In the genomic region with DNA sequence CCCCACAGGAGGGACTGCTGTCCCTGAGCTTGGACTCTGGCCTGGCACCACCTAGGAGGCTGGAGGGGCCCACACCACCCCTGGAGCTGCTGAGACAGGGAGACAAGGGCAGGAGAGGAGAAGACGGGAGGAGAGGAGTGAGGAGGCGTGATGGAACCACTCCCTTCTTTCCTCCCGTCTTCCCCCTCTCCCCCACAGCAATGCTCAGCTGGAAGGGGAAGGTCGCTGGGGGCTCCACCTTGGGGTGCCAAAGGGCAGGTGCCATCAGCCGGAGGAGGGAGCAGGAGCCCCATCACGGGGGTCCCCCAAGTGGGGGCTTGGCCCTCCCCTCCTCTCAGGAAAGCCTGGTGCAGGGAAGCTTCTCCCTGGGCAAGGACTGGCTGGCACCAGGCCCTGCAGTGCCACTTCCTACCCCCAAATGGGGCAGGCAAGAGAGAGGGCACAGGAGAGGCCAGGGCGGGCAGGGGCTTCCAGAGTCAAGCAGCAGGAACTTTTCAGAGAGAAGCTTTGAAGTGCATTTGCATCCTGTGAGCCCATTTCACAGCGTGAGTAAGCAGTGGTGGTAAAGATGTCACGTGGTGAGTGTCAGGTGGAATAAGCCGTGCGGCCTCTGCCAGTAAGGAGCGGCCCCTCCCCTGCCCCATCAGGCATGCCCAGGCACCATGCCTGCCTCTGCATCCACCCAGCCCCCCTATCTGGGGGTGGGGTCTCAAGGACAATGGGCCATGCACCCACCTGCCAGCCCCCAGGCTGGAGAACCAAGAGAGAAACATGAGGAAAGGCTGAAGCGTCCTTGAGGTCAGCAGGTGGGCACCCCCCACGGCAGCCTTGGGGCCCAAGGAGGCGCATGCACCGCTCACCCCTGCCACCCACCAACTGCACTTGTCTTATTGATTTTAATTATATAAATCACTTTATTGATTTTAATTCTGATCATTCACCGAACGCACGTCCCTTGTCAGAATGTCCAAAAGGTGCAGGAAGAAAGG, we compare ENCODE assay signal across 1 cellular context.
TF ChIP-seq lines count a peak whose summit lies in the region.

No MANE protein-coding gene starts in this region.

TF ChIP-seq in HepG2, 621 proteins besides CTCF, POLR2A, EP300 and RAD21 (continued from another document and continues in another):
- TF ChIP-seq, protein P1, sequence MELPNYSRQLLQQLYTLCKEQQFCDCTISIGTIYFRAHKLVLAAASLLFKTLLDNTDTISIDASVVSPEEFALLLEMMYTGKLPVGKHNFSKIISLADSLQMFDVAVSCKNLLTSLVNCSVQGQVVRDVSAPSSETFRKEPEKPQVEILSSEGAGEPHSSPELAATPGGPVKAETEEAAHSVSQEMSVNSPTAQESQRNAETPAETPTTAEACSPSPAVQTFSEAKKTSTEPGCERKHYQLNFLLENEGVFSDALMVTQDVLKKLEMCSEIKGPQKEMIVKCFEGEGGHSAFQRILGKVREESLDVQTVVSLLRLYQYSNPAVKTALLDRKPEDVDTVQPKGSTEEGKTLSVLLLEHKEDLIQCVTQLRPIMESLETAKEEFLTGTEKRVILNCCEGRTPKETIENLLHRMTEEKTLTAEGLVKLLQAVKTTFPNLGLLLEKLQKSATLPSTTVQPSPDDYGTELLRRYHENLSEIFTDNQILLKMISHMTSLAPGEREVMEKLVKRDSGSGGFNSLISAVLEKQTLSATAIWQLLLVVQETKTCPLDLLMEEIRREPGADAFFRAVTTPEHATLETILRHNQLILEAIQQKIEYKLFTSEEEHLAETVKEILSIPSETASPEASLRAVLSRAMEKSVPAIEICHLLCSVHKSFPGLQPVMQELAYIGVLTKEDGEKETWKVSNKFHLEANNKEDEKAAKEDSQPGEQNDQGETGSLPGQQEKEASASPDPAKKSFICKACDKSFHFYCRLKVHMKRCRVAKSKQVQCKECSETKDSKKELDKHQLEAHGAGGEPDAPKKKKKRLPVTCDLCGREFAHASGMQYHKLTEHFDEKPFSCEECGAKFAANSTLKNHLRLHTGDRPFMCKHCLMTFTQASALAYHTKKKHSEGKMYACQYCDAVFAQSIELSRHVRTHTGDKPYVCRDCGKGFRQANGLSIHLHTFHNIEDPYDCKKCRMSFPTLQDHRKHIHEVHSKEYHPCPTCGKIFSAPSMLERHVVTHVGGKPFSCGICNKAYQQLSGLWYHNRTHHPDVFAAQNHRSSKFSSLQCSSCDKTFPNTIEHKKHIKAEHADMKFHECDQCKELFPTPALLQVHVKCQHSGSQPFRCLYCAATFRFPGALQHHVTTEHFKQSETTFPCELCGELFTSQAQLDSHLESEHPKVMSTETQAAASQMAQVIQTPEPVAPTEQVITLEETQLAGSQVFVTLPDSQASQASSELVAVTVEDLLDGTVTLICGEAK (IDR thresholded peaks at IDR 0.05), result no peak
- TF ChIP-seq, protein P1 (CRISPR knock-in tag; IDR thresholded peaks at IDR 0.05), result no peak; the same call in 1 of the 2 replicates
- no peak for TF ChIP-seq SNAI1 (CRISPR knock-in tag; IDR thresholded peaks at IDR 0.05; ENCODE audit: borderline replicate concordance)
- no peak for TF ChIP-seq ZNF101 (CRISPR knock-in tag; IDR thresholded peaks at IDR 0.05; ENCODE audit: borderline replicate concordance, low read depth)
- no peak for TF ChIP-seq RFX5 (IDR thresholded peaks at IDR 0.05; ENCODE audit: low read depth, low read length)
- TF ChIP-seq NFIB (CRISPR knock-in tag; IDR thresholded peaks at IDR 0.05; ENCODE audit: borderline replicate concordance), result no peak
- TF ChIP-seq USF2 (IDR thresholded peaks at IDR 0.05; ENCODE audit: low read depth, low read length), result no peak
- TF ChIP-seq USF2 (CRISPR knock-in tag; IDR thresholded peaks at IDR 0.05; ENCODE audit: borderline replicate concordance), result no peak
- 0 out of 2 replicates have a peak, but pooled peaks have one; percentile 19 for TF ChIP-seq ESRRA (CRISPR knock-in tag; IDR thresholded peaks at IDR 0.05; ENCODE audit: low read depth)
- TF ChIP-seq SRF (IDR thresholded peaks at IDR 0.05; ENCODE audit: low read depth, low read length), result no peak
- no peak for TF ChIP-seq ZNF251 (CRISPR knock-in tag; IDR thresholded peaks at IDR 0.05)
- no peak for TF ChIP-seq E2F5 (CRISPR knock-in tag; conservative IDR thresholded peaks at IDR 0.05)
- no peak for TF ChIP-seq ZNF367 (CRISPR knock-in tag; IDR thresholded peaks at IDR 0.05; ENCODE audit: borderline replicate concordance)
- TF ChIP-seq MXD4 (CRISPR knock-in tag; IDR thresholded peaks at IDR 0.05), result peak; percentile 27; the same call in 1 of the 2 replicates
- TF ChIP-seq SRSF1 (optimal IDR thresholded peaks at IDR 0.05; ENCODE audit: low read depth, low read length), result no peak
- no peak; the same call in 1 of the 2 replicates for TF ChIP-seq ZNF589 (CRISPR knock-in tag; conservative IDR thresholded peaks at IDR 0.05)
- TF ChIP-seq, protein P2, sequence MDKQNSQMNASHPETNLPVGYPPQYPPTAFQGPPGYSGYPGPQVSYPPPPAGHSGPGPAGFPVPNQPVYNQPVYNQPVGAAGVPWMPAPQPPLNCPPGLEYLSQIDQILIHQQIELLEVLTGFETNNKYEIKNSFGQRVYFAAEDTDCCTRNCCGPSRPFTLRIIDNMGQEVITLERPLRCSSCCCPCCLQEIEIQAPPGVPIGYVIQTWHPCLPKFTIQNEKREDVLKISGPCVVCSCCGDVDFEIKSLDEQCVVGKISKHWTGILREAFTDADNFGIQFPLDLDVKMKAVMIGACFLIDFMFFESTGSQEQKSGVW (CRISPR knock-in tag; IDR thresholded peaks at IDR 0.05; ENCODE audit: borderline replicate concordance), result no peak
- TF ChIP-seq, protein P3, sequence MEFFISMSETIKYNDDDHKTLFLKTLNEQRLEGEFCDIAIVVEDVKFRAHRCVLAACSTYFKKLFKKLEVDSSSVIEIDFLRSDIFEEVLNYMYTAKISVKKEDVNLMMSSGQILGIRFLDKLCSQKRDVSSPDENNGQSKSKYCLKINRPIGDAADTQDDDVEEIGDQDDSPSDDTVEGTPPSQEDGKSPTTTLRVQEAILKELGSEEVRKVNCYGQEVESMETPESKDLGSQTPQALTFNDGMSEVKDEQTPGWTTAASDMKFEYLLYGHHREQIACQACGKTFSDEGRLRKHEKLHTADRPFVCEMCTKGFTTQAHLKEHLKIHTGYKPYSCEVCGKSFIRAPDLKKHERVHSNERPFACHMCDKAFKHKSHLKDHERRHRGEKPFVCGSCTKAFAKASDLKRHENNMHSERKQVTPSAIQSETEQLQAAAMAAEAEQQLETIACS (CRISPR knock-in tag; IDR thresholded peaks at IDR 0.05), result no peak
- TF ChIP-seq, protein P4, sequence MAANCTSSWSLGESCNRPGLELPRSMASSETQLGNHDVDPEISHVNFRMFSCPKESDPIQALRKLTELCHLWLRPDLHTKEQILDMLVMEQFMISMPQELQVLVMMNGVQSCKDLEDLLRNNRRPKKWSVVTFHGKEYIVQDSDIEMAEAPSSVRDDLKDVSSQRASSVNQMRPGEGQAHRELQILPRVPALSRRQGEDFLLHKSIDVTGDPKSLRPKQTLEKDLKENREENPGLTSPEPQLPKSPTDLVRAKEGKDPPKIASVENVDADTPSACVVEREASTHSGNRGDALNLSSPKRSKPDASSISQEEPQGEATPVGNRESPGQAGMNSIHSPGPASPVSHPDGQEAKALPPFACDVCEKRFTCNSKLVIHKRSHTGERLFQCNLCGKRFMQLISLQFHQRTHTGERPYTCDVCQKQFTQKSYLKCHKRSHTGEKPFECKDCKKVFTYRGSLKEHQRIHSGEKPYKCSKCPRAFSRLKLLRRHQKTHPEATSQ (CRISPR knock-in tag; IDR thresholded peaks at IDR 0.05; ENCODE audit: borderline replicate concordance), result no peak
- TF ChIP-seq PAF1 (CRISPR knock-in tag; IDR thresholded peaks at IDR 0.05), result no peak; the same call in 1 of the 2 replicates
- TF ChIP-seq KAT2B (IDR thresholded peaks at IDR 0.05; ENCODE audit: borderline replicate concordance, low read depth, low read length), result no peak
- TF ChIP-seq HNRNPL (IDR thresholded peaks at IDR 0.05; ENCODE audit: low read depth, low read length), result peak; percentile 85
- TF ChIP-seq HDAC2 (CRISPR knock-in tag; IDR thresholded peaks at IDR 0.05), result no peak
- TF ChIP-seq ZC3H13 (CRISPR knock-in tag; IDR thresholded peaks at IDR 0.05), result no peak
- TF ChIP-seq, protein P5, sequence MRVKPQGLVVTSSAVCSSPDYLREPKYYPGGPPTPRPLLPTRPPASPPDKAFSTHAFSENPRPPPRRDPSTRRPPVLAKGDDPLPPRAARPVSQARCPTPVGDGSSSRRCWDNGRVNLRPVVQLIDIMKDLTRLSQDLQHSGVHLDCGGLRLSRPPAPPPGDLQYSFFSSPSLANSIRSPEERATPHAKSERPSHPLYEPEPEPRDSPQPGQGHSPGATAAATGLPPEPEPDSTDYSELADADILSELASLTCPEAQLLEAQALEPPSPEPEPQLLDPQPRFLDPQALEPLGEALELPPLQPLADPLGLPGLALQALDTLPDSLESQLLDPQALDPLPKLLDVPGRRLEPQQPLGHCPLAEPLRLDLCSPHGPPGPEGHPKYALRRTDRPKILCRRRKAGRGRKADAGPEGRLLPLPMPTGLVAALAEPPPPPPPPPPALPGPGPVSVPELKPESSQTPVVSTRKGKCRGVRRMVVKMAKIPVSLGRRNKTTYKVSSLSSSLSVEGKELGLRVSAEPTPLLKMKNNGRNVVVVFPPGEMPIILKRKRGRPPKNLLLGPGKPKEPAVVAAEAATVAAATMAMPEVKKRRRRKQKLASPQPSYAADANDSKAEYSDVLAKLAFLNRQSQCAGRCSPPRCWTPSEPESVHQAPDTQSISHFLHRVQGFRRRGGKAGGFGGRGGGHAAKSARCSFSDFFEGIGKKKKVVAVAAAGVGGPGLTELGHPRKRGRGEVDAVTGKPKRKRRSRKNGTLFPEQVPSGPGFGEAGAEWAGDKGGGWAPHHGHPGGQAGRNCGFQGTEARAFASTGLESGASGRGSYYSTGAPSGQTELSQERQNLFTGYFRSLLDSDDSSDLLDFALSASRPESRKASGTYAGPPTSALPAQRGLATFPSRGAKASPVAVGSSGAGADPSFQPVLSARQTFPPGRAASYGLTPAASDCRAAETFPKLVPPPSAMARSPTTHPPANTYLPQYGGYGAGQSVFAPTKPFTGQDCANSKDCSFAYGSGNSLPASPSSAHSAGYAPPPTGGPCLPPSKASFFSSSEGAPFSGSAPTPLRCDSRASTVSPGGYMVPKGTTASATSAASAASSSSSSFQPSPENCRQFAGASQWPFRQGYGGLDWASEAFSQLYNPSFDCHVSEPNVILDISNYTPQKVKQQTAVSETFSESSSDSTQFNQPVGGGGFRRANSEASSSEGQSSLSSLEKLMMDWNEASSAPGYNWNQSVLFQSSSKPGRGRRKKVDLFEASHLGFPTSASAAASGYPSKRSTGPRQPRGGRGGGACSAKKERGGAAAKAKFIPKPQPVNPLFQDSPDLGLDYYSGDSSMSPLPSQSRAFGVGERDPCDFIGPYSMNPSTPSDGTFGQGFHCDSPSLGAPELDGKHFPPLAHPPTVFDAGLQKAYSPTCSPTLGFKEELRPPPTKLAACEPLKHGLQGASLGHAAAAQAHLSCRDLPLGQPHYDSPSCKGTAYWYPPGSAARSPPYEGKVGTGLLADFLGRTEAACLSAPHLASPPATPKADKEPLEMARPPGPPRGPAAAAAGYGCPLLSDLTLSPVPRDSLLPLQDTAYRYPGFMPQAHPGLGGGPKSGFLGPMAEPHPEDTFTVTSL (CRISPR knock-in tag; IDR thresholded peaks at IDR 0.05; ENCODE audit: borderline replicate concordance), result no peak
